In the genomic region with DNA sequence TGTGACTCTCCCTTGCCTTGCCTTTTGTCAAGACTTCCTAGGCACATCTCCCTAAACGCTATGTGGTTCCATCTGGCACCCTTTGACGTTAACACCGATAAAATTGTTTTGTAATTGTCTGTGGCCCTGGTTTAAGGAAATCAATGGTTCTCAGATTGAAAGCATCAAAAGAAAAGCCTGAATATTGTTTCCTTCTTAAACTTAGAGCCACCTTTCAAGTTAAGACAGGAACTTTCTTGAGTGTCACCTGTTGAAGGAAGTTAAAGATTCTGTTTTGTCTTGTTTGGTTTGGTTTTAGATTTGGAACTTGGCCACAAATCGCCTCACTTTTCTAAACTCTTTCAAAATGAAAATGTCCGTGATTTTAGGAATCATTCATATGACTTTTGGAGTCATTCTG, we compare ENCODE assay signal across 24 cellular contexts. TPM values are rescaled to one million over a fixed set of nuclear protein-coding genes. Genes with fewer than 3 reads are reported as not detected.
A peak's percentile ranks its signal among the peaks of the same experiment; 100 is the strongest.
DNase-seq lines count a peak whose midpoint lies in the region; ATAC-seq and TF ChIP-seq lines count a peak whose summit lies in the region.
"Had no signal": no experiment of that assay in that cellular context is flagged by ENCODE, and none has a peak within 500 bp of the region (broad histone marks: within the 10 kb centered on the region; RNA-seq: fewer than 3 reads in every experiment).

No MANE protein-coding gene starts in this region.

- peaks cover 0 to 3% of the 10 kb centered on the region in 2 donors for H3K9me3 ChIP-seq in neuronal stem cell (replicated peaks in 1 of 2; ENCODE audit: control insufficient read depth in 2 of 2, insufficient read depth in 1 of 2, low read depth in 1 of 2, low read length in 2 of 2)
- no peaks in the 10 kb centered on the region for H3K9me3 ChIP-seq in PC-9 (ENCODE audit: insufficient read depth, low read depth)
- H3K9me3 ChIP-seq: BLaER1 treated with 17β-estradiol and CSF1 and Interleukin-3, amounts not matched to agents 10 nM and 100 nM had no signal

- no peak overlapping the region for H4K8ac ChIP-seq in neuronal stem cell (ENCODE audit: low read depth, low read length)

- no CpG with 5 or more reads among the region's 5 CpGs for WGBS in neuronal stem cell (ENCODE audit: extremely low coverage in 2 of 2, insufficient read length in 2 of 2, insufficient replicate concordance in 1 of 2), 2 donors

- no peak overlapping the region for H2BK12ac ChIP-seq in neuronal stem cell (ENCODE audit: low read length)

- no peak overlapping the region for H2BK15ac ChIP-seq in neuronal stem cell (ENCODE audit: low read length)

- H3K23ac ChIP-seq in neuronal stem cell (ENCODE audit: low read depth, low read length, poor library complexity): no peak overlapping the region

- H3K36me3 ChIP-seq in neuronal stem cell (replicated peaks in 1 of 2; ENCODE audit: control insufficient read depth in 2 of 2, insufficient read depth in 2 of 2, low read length in 2 of 2) (peaks cover 39 to 92% of the 10 kb centered on the region in 2 donors), PC-9 (ENCODE audit: low read depth) (no peaks in the 10 kb centered on the region)

- H2AFZ ChIP-seq in neuronal stem cell (ENCODE audit: low read length) (no peak overlapping the region), PC-9 (no peak overlapping the region)

- H3K27ac ChIP-seq in HL-60 (replicated peaks) (peak overlapping the region; percentile 12; the same call in 1 of the 2 replicates), neuronal stem cell (replicated peaks; ENCODE audit: low read length) (no peak overlapping the region), PC-9 (no peak overlapping the region)
- H3K27ac ChIP-seq: BLaER1 treated with 17β-estradiol and CSF1 and Interleukin-3, amounts not matched to agents 10 nM and 100 nM; RWPE1 had no signal

- H3F3A ChIP-seq in PC-9 (ENCODE audit: insufficient read depth, low read depth): no peaks in the 10 kb centered on the region

- TF ChIP-seq CTCF in HL-60 (IDR thresholded peaks at IDR 0.05; ENCODE audit: insufficient read depth, low read length) (no peak), PC-9 (conservative IDR thresholded peaks at IDR 0.05) (no peak)

- no peak overlapping the region for H2AK5ac ChIP-seq in neuronal stem cell (ENCODE audit: low read depth, low read length)

- H3K27ac Mint-ChIP-seq in activated naive CD8-positive, alpha-beta T cell: peak overlapping the region; percentile 81
- H3K27ac Mint-ChIP-seq in activated naive CD8-positive, alpha-beta T cell treated with anti-CD3 and anti-CD28 coated beads, Interleukin-2, amount 50 U/mL, for 24 hours: no peak overlapping the region
- H3K27ac Mint-ChIP-seq in activated T-helper 2 cell treated with anti-CD3 and anti-CD28 coated beads, Interferon-gamma antibody, Interleukin-2, Interleukin-4, amounts not matched to agents 10 μg/mL and 5 μg/mL and 100 μg/mL, durations not matched to agents 14 hours and 24 hours and 36 hours: peak overlapping the region; percentile 15

- no peaks in the 10 kb centered on the region for H4K20me1 ChIP-seq in PC-9 (ENCODE audit: insufficient read depth)

- H3K4ac ChIP-seq in neuronal stem cell (ENCODE audit: low read length): no peak overlapping the region

- H3K36me3 Mint-ChIP-seq in activated naive CD8-positive, alpha-beta T cell: peaks cover 13% of the 10 kb centered on the region
- H3K36me3 Mint-ChIP-seq in activated naive CD8-positive, alpha-beta T cell treated with anti-CD3 and anti-CD28 coated beads, Interleukin-2, amount 50 U/mL, for 24 hours (ENCODE audit: low read depth): peaks cover 68% of the 10 kb centered on the region
- peaks cover 81% of the 10 kb centered on the region for H3K36me3 Mint-ChIP-seq in activated T-helper 2 cell treated with anti-CD3 and anti-CD28 coated beads, Interferon-gamma antibody, Interleukin-2, Interleukin-4, amounts not matched to agents 10 μg/mL and 5 μg/mL and 100 μg/mL, durations not matched to agents 14 hours and 24 hours and 36 hours (ENCODE audit: low read depth)

- no TSS peak for BruUV-seq in PC-9 (replicated peaks; lab: Mats Ljungman, UMichigan)

- intact Hi-C loops in activated T-helper 2 cell treated with anti-CD3 and anti-CD28 coated beads, Interferon-gamma antibody, Interleukin-2, Interleukin-4, amounts not matched to agents 10 μg/mL and 5 μg/mL and 100 μg/mL, durations not matched to agents 14 hours and 24 hours and 36 hours (cut with micrococcal nuclease): no loop called here
- intact Hi-C loops in PC-9 (cut with micrococcal nuclease; ENCODE audit: unreplicated experiment): no loop called here

- no peak overlapping the region for H3K14ac ChIP-seq in neuronal stem cell (ENCODE audit: low read length)

- peaks cover 29% of the 10 kb centered on the region for H3K4me1 Mint-ChIP-seq in activated naive CD8-positive, alpha-beta T cell (ENCODE audit: low read depth)
- peaks cover 23% of the 10 kb centered on the region for H3K4me1 Mint-ChIP-seq in activated naive CD8-positive, alpha-beta T cell treated with anti-CD3 and anti-CD28 coated beads, Interleukin-2, amount 50 U/mL, for 24 hours
- H3K4me1 Mint-ChIP-seq in activated T-helper 2 cell treated with anti-CD3 and anti-CD28 coated beads, Interferon-gamma antibody, Interleukin-2, Interleukin-4, amounts not matched to agents 10 μg/mL and 5 μg/mL and 100 μg/mL, durations not matched to agents 14 hours and 24 hours and 36 hours (ENCODE audit: low read depth): peaks cover 30% of the 10 kb centered on the region

- peak overlapping the region; percentile 74 for H3K9ac ChIP-seq in neuronal stem cell (ENCODE audit: low read depth, low read length, poor library complexity)
- H3K9ac ChIP-seq: BLaER1 treated with 17β-estradiol and CSF1 and Interleukin-3, amounts not matched to agents 10 nM and 100 nM had no signal

- CTCF ChIA-PET in PC-9 (lab: Charles Lee): no interaction called here

- no peaks in the 10 kb centered on the region for H3K9me2 ChIP-seq in PC-9 (ENCODE audit: insufficient read depth)

- no peaks in the 10 kb centered on the region for H3K79me2 ChIP-seq in PC-9 (ENCODE audit: low read depth)

- H3K4me1 ChIP-seq in neuronal stem cell (ENCODE audit: control insufficient read depth in 2 of 2, insufficient read depth in 1 of 2, low read depth in 1 of 2, low read length in 2 of 2): no peaks in the 10 kb centered on the region
- no peaks in the 10 kb centered on the region for H3K4me1 ChIP-seq in PC-9 (replicated peaks; ENCODE audit: insufficient read depth)

- H3K27me3 ChIP-seq in HL-60 (ENCODE audit: insufficient read depth, poor library complexity, severe bottlenecking) (no peaks in the 10 kb centered on the region), neuronal stem cell (ENCODE audit: control insufficient read depth in 3 of 3, insufficient read depth in 3 of 3, low read depth in 1 of 3, low read length in 3 of 3) (no peaks in the 10 kb centered on the region), PC-9 (ENCODE audit: insufficient read depth, low read depth) (no peaks in the 10 kb centered on the region)
- H3K27me3 ChIP-seq: BLaER1 treated with 17β-estradiol and CSF1 and Interleukin-3, amounts not matched to agents 10 nM and 100 nM had no signal

- peaks cover 3% of the 10 kb centered on the region for H3K79me1 ChIP-seq in neuronal stem cell (ENCODE audit: low read depth, low read length)

- H3K4me3 ChIP-seq in HL-60 (replicated peaks; ENCODE audit: insufficient read depth, low read length): no peak overlapping the region
- H3K4me3 ChIP-seq in neuronal stem cell (ENCODE audit: low read length in 2 of 2): no peak overlapping the region
- no peak overlapping the region for H3K4me3 ChIP-seq in PC-9
- H3K4me3 ChIP-seq: BLaER1 treated with 17β-estradiol and CSF1 and Interleukin-3, amounts not matched to agents 10 nM and 100 nM had no signal

- POLR2A ChIA-PET in PC-9 (lab: Charles Lee; ENCODE audit: unreplicated experiment): no interaction called here

- no peak overlapping the region for H2BK5ac ChIP-seq in neuronal stem cell (ENCODE audit: low read length)

- ATAC-seq in activated naive CD8-positive, alpha-beta T cell treated with anti-CD3 and anti-CD28 coated beads, Interleukin-2, amount 50 U/mL, for 24 hours: no peak

- H3K18ac ChIP-seq in neuronal stem cell (ENCODE audit: low read length): no peak overlapping the region

- H3K9me3 Mint-ChIP-seq in activated naive CD8-positive, alpha-beta T cell (ENCODE audit: low read depth): no peaks in the 10 kb centered on the region
- no peaks in the 10 kb centered on the region for H3K9me3 Mint-ChIP-seq in activated naive CD8-positive, alpha-beta T cell treated with anti-CD3 and anti-CD28 coated beads, Interleukin-2, amount 50 U/mL, for 24 hours
- no peaks in the 10 kb centered on the region for H3K9me3 Mint-ChIP-seq in activated T-helper 2 cell treated with anti-CD3 and anti-CD28 coated beads, Interferon-gamma antibody, Interleukin-2, Interleukin-4, amounts not matched to agents 10 μg/mL and 5 μg/mL and 100 μg/mL, durations not matched to agents 14 hours and 24 hours and 36 hours
- H3K9me3 Mint-ChIP-seq: CD8-positive, alpha-beta memory T cell had no signal

- H2BK120ac ChIP-seq in neuronal stem cell (ENCODE audit: low read depth, low read length): no peak overlapping the region

- H3K4me3 Mint-ChIP-seq in activated naive CD8-positive, alpha-beta T cell: peak overlapping the region; percentile 12
- no peak overlapping the region for H3K4me3 Mint-ChIP-seq in activated naive CD8-positive, alpha-beta T cell treated with anti-CD3 and anti-CD28 coated beads, Interleukin-2, amount 50 U/mL, for 24 hours
- H3K4me3 Mint-ChIP-seq in activated T-helper 2 cell treated with anti-CD3 and anti-CD28 coated beads, Interferon-gamma antibody, Interleukin-2, Interleukin-4, amounts not matched to agents 10 μg/mL and 5 μg/mL and 100 μg/mL, durations not matched to agents 14 hours and 24 hours and 36 hours (ENCODE audit: low read depth): no peak overlapping the region
- H3K4me3 Mint-ChIP-seq: CD8-positive, alpha-beta memory T cell had no signal

- no peak overlapping the region for H4K91ac ChIP-seq in neuronal stem cell (ENCODE audit: low read depth, low read length, poor library complexity)

- no peaks in the 10 kb centered on the region for H3K27me3 Mint-ChIP-seq in activated naive CD8-positive, alpha-beta T cell
- H3K27me3 Mint-ChIP-seq in activated naive CD8-positive, alpha-beta T cell treated with anti-CD3 and anti-CD28 coated beads, Interleukin-2, amount 50 U/mL, for 24 hours: no peaks in the 10 kb centered on the region
- H3K27me3 Mint-ChIP-seq in activated T-helper 2 cell treated with anti-CD3 and anti-CD28 coated beads, Interferon-gamma antibody, Interleukin-2, Interleukin-4, amounts not matched to agents 10 μg/mL and 5 μg/mL and 100 μg/mL, durations not matched to agents 14 hours and 24 hours and 36 hours (ENCODE audit: low read depth): no peaks in the 10 kb centered on the region

- DNase-seq in activated naive CD8-positive, alpha-beta T cell treated with anti-CD3 and anti-CD28 coated beads, Interleukin-2, amount 50 U/mL, for 24 hours: no peak
- DNase-seq in HL-60 (ENCODE audit: low read depth in 1 of 2, low spot score in 1 of 2) (no peak), neuronal stem cell (ENCODE audit: low spot score) (no peak), SKM-1 (lab: John Stamatoyannopoulos, UW; ENCODE audit: unreplicated experiment) (no peak), NCI-H2196 treated with DMSO at 0.1 percent for 48 hours (lab: John Stamatoyannopoulos, UW; ENCODE audit: unreplicated experiment) (no peak), PC-9 (no peak)
- DNase-seq in activated T-helper 2 cell treated with anti-CD3 and anti-CD28 coated beads, Interferon-gamma antibody, Interleukin-2, Interleukin-4, amounts not matched to agents 10 μg/mL and 5 μg/mL and 100 μg/mL, durations not matched to agents 14 hours and 24 hours and 36 hours (ENCODE audit: low spot score): no peak
- DNase-seq: ACHN, Calu3, DMS153, GOT3, HCEC 1CT, KG1, NCI-H1092 treated with DMSO at 0.1 percent for 48 hours, NCI-H1436 treated with DMSO at 0.1 percent for 48 hours, NCI-H1930, NCI-H226, NCI-H510A treated with DMSO at 0.1 percent for 48 hours, NCI-H748 treated with DMSO at 0.1 percent for 48 hours, SHP77 treated with DMSO at 0.1 percent for 48 hours had no signal

- H3K4me2 ChIP-seq in neuronal stem cell (ENCODE audit: insufficient read depth, low read length, poor library complexity, severe bottlenecking): no peak overlapping the region
- no peak overlapping the region for H3K4me2 ChIP-seq in PC-9

RNA-seq across cellular contexts. Expression of gene DNAH10, which starts 14.8 kb away (rescaled TPM):
- 0.25 and 0.41 TPM in 2 replicates for total RNA-seq in activated T-helper 2 cell treated with anti-CD3 and anti-CD28 coated beads, Interferon-gamma antibody, Interleukin-2, Interleukin-4, amounts not matched to agents 10 μg/mL and 5 μg/mL and 100 μg/mL, durations not matched to agents 14 hours and 24 hours and 36 hours
- polyA plus RNA-seq in neuronal stem cell (2013, experiment 1 of 2): 0.14 TPM
- polyA plus RNA-seq in neuronal stem cell (2013, experiment 2 of 2): 0.06 TPM
- not detected in 2 replicates for total RNA-seq in PC-9 (2021)
- polyA plus RNA-seq: CD8-positive, alpha-beta memory T cell had no signal

RNA-seq across cellular contexts. Expression of gene ATP6V0A2, which starts 35.2 kb away (rescaled TPM):
- 115 and 122 TPM in 2 replicates for total RNA-seq in activated T-helper 2 cell treated with anti-CD3 and anti-CD28 coated beads, Interferon-gamma antibody, Interleukin-2, Interleukin-4, amounts not matched to agents 10 μg/mL and 5 μg/mL and 100 μg/mL, durations not matched to agents 14 hours and 24 hours and 36 hours
- 13.7 TPM for polyA plus RNA-seq in neuronal stem cell (2013, experiment 1 of 2)
- polyA plus RNA-seq in neuronal stem cell (2013, experiment 2 of 2): 13.8 TPM
- total RNA-seq in PC-9 (2021): 13.8 and 16.3 TPM in 2 replicates
